In the genomic region with DNA sequence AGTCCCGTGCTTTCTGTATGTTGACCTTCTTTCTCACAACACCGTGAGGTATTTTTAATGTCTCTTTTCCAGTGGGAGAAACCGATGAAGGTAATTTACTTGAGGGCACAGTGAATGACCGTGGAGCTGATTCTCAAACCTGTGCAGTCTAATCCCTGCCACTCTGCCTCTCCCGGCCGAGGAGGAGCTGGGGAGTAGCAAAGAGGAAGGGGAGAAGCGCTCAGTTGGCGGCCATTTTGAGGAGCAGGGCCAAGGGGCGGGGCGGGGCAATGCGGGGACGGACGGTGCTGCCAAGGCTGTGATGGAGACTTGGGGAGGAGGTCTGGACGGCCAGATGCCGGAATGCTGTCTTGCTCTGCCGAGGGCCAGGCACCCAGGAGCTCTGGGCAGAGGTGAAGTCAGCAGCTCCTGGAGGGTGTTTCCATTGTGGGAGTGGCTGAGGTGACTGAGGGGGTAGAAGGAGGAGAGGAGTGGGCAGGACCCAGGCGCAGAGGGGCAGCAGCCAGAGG, we compare ENCODE assay signal across 13 cellular contexts. TPM values are rescaled to one million over a fixed set of nuclear protein-coding genes. Genes with fewer than 3 reads are reported as not detected.
DNase-seq lines count a peak whose midpoint lies in the region; ATAC-seq, FAIRE-seq and TF ChIP-seq lines count a peak whose summit lies in the region.
"Had no signal": no experiment of that assay in that cellular context is flagged by ENCODE, and none has a peak within 500 bp of the region (broad histone marks: within the 10 kb centered on the region; RNA-seq: fewer than 3 reads in every experiment).

No MANE protein-coding gene starts in this region.

- peak; percentile 66 for ATAC-seq in Panc1
- no peak for ATAC-seq in HG03039 (IDR thresholded peaks at IDR 0.05; ENCODE audit: unreplicated experiment)

- BruUV-seq in Panc1 (replicated peaks; lab: Mats Ljungman, UMichigan) (no TSS peak), endothelial cell of umbilical vein (replicated peaks; lab: Mats Ljungman, UMichigan) (no TSS peak)

- in situ Hi-C loops in Panc1 (cut with HindIII; ENCODE audit: low pct_unique_long_range_greater_than_20kb, low sequenced_read_pairs), result no loop called here

- no peak for DNase-seq in activated naive CD4-positive, alpha-beta T cell (lab: John Stamatoyannopoulos, UW)
- DNase-seq in Panc1 (ENCODE audit: low read depth, low spot score) (no peak), endothelial cell of umbilical vein (ENCODE audit: low read depth, low spot score) (no peak), GOT3 (lab: John Stamatoyannopoulos, UW) (no peak), lower leg skin (ENCODE audit: low spot score in 2 of 2) (no peak)
- DNase-seq in CD4-positive, alpha-beta memory T cell, result no peak
- DNase-seq: central memory CD4-positive, alpha-beta T cell; left cardiac atrium; NCI-H187 treated with DMSO at 0.1 percent for 48 hours had no signal

- H3K4me1 Mint-ChIP-seq in activated naive CD4-positive, alpha-beta T cell treated with anti-CD3 and anti-CD28 coated beads, Interleukin-2, amount 50 U/mL, for 24 hours, result peaks cover 9% of the 10 kb centered on the region
- peaks cover 7 to 9% (median 8%) of the 10 kb centered on the region in 4 donors for H3K4me1 Mint-ChIP-seq in CD4-positive, alpha-beta memory T cell

- CTCF ChIA-PET in Panc1 (lab: Charles Lee), result interaction anchor here (0.6 kb wide), 1 partner anchor 186 kb away, joined by 4 read pairs; no protein-coding TSS in a partner anchor
- CTCF ChIA-PET in endothelial cell of umbilical vein (lab: Charles Lee), result interaction anchor here (0.6 to 8.5 kb wide), 6 partner anchors 12 to 136 kb away, joined by 3 to 304 read pairs (median 7); no protein-coding TSS in a partner anchor
- CTCF ChIA-PET in CD4-positive, alpha-beta memory T cell (lab: Charles Lee; ENCODE audit: partially characterized antibody), result interaction anchor here (0.9 to 5.0 kb wide), 5 partner anchors 11 to 186 kb away, joined by 3 to 29 read pairs (median 4); a partner anchor contains a TSS

- H3K27me3 Mint-ChIP-seq in activated naive CD4-positive, alpha-beta T cell treated with anti-CD3 and anti-CD28 coated beads, Interleukin-2, amount 50 U/mL, for 24 hours, result no peaks in the 10 kb centered on the region
- no peaks in the 10 kb centered on the region for H3K27me3 Mint-ChIP-seq in CD4-positive, alpha-beta memory T cell

- H3K4me2 ChIP-seq in endothelial cell of umbilical vein (ENCODE audit: insufficient read depth, low read length), result no peak overlapping the region

- H3K4me3 Mint-ChIP-seq in activated naive CD4-positive, alpha-beta T cell treated with anti-CD3 and anti-CD28 coated beads, Interleukin-2, amount 50 U/mL, for 24 hours, result peak overlapping the region; percentile 58
- no peak overlapping the region for H3K4me3 Mint-ChIP-seq in CD4-positive, alpha-beta memory T cell

- H3K9me3 Mint-ChIP-seq in activated naive CD4-positive, alpha-beta T cell treated with anti-CD3 and anti-CD28 coated beads, Interleukin-2, amount 50 U/mL, for 24 hours, result no peaks in the 10 kb centered on the region
- H3K9me3 Mint-ChIP-seq in CD4-positive, alpha-beta memory T cell, result peaks cover 0 to 4% (median 0%) of the 10 kb centered on the region in 8 donors

- H3K4me3 ChIP-seq in Panc1 (ENCODE audit: low read depth in 2 of 2, low read length in 2 of 2), result peak overlapping the region; percentile 30 to 44
- H3K4me3 ChIP-seq in endothelial cell of umbilical vein (replicated peaks in 1 of 3; ENCODE audit: insufficient read depth in 1 of 3, low read depth in 1 of 3, low read length in 3 of 3), result no peak overlapping the region
- H3K4me3 ChIP-seq in lower leg skin (ENCODE audit: low read depth, poor library complexity, severe bottlenecking), result no peak overlapping the region
- no peak overlapping the region for H3K4me3 ChIP-seq in CD4-positive, alpha-beta memory T cell (ENCODE audit: low read length in 2 of 2)
- H3K4me3 ChIP-seq: ovary had no signal

- H3K27ac Mint-ChIP-seq in activated naive CD4-positive, alpha-beta T cell treated with anti-CD3 and anti-CD28 coated beads, Interleukin-2, amount 50 U/mL, for 24 hours, result no peak overlapping the region
- no peak overlapping the region for H3K27ac Mint-ChIP-seq in CD4-positive, alpha-beta memory T cell

- H3K36me3 Mint-ChIP-seq in activated naive CD4-positive, alpha-beta T cell treated with anti-CD3 and anti-CD28 coated beads, Interleukin-2, amount 50 U/mL, for 24 hours, result no peaks in the 10 kb centered on the region
- H3K36me3 Mint-ChIP-seq in CD4-positive, alpha-beta memory T cell, result no peaks in the 10 kb centered on the region

- intact Hi-C loops in Panc1 (cut with micrococcal nuclease; ENCODE audit: unreplicated experiment), result no loop called here
- intact Hi-C loops in endothelial cell of umbilical vein (cut with micrococcal nuclease), result no loop called here
- intact Hi-C loops in lower leg skin (cut with DNase I; ENCODE audit: low total_unique reads), result no loop called here
- intact Hi-C loops in CD4-positive, alpha-beta memory T cell (cut with micrococcal nuclease), result no loop called here

- TF ChIP-seq CTCF in Panc1 (IDR thresholded peaks at IDR 0.05) (no peak), endothelial cell of umbilical vein (IDR thresholded peaks at IDR 0.05; ENCODE audit: extremely low read depth in 1 of 2, insufficient read depth in 1 of 2, low read depth in 1 of 2, low read length in 2 of 2) (no peak), lower leg skin (IDR thresholded peaks at IDR 0.05) (no peak)

- no peaks in the 10 kb centered on the region for H4K20me1 ChIP-seq in endothelial cell of umbilical vein (replicated peaks; ENCODE audit: control insufficient read depth, extremely low read depth, insufficient read depth, low read length)

- H3K79me2 ChIP-seq in endothelial cell of umbilical vein (ENCODE audit: control insufficient read depth, insufficient read depth, low read length), result no peaks in the 10 kb centered on the region

- no peaks in the 10 kb centered on the region for H3K9me3 ChIP-seq in Panc1 (ENCODE audit: control insufficient read depth, insufficient read depth, low read depth, low read length)
- H3K9me3 ChIP-seq in endothelial cell of umbilical vein (replicated peaks; ENCODE audit: control insufficient read depth, insufficient read depth, low read length), result no peaks in the 10 kb centered on the region
- H3K9me3 ChIP-seq in CD4-positive, alpha-beta memory T cell (ENCODE audit: control insufficient read depth in 1 of 2, low read length in 2 of 2), result no peaks in the 10 kb centered on the region
- H3K9me3 ChIP-seq: ovary, tibial nerve had no signal

- H2AFZ ChIP-seq in endothelial cell of umbilical vein (ENCODE audit: low read depth, low read length), result peak overlapping the region; percentile 9

- POLR2A ChIA-PET in Panc1 (lab: Charles Lee) (no interaction called here), endothelial cell of umbilical vein (lab: Charles Lee) (no interaction called here)
- POLR2A ChIA-PET in CD4-positive, alpha-beta memory T cell (lab: Charles Lee; ENCODE audit: partially characterized antibody), result interaction anchor here (0.5 kb wide), 1 partner anchor 275 kb away, joined by 3 read pairs; no protein-coding TSS in a partner anchor

- H3K4me1 ChIP-seq in Panc1 (ENCODE audit: control insufficient read depth, insufficient read depth, low read length) (peaks cover 8% of the 10 kb centered on the region; the same call in 1 of the 2 replicates), endothelial cell of umbilical vein (ENCODE audit: control insufficient read depth, extremely low read depth, insufficient read depth, low read length) (peaks cover 27% of the 10 kb centered on the region)
- peaks cover 7% of the 10 kb centered on the region for H3K4me1 ChIP-seq in CD4-positive, alpha-beta memory T cell (ENCODE audit: insufficient read depth, low read length)

- H3K9ac ChIP-seq in endothelial cell of umbilical vein (replicated peaks; ENCODE audit: extremely low read depth, insufficient read depth, low read length), result no peak overlapping the region

- TF ChIP-seq POLR2A in endothelial cell of umbilical vein (IDR thresholded peaks at IDR 0.05; ENCODE audit: low read depth, low read length) (no peak), lower leg skin (IDR thresholded peaks at IDR 0.05) (no peak)

- peak overlapping the region; percentile 75 for H3K27ac ChIP-seq in Panc1 (ENCODE audit: low read length)
- no peak overlapping the region for H3K27ac ChIP-seq in endothelial cell of umbilical vein (ENCODE audit: insufficient read depth, low read depth, low read length)
- no peak overlapping the region for H3K27ac ChIP-seq in CD4-positive, alpha-beta memory T cell (ENCODE audit: low read depth, low read length)
- H3K27ac ChIP-seq: tibial nerve had no signal

- WGBS in lower leg skin, 2 donors, result 38 to 41% methylated on average over 17 of the region's 17 CpGs

- no peaks in the 10 kb centered on the region for H3K9me1 ChIP-seq in endothelial cell of umbilical vein (replicated peaks; ENCODE audit: control insufficient read depth, extremely low read depth, insufficient read depth, low read length)

- no peaks in the 10 kb centered on the region for H3K27me3 ChIP-seq in Panc1 (ENCODE audit: control insufficient read depth, insufficient read depth, low read length)
- no peaks in the 10 kb centered on the region for H3K27me3 ChIP-seq in endothelial cell of umbilical vein (ENCODE audit: control insufficient read depth in 2 of 2, insufficient read depth in 2 of 2, low read length in 2 of 2)
- no peaks in the 10 kb centered on the region for H3K27me3 ChIP-seq in CD4-positive, alpha-beta memory T cell (ENCODE audit: insufficient read depth, low read length)
- H3K27me3 ChIP-seq: ovary, tibial nerve had no signal

- FAIRE-seq in endothelial cell of umbilical vein (lab: Jason Lieb, UNC), result no peak

- H3K36me3 ChIP-seq in Panc1 (ENCODE audit: control insufficient read depth, insufficient read depth, low read length) (no peaks in the 10 kb centered on the region), endothelial cell of umbilical vein (ENCODE audit: control insufficient read depth in 2 of 2, extremely low read depth in 1 of 2, insufficient read depth in 2 of 2, low read length in 2 of 2) (no peaks in the 10 kb centered on the region)
- no peaks in the 10 kb centered on the region for H3K36me3 ChIP-seq in CD4-positive, alpha-beta memory T cell (ENCODE audit: insufficient read depth, low read length)
- H3K36me3 ChIP-seq: ovary had no signal

- dilution Hi-C loops in endothelial cell of umbilical vein (cut with MboI; ENCODE audit: extremely low pct_ligation_motif_present, low sequenced_read_pairs), result no loop called here

RNA-seq across cellular contexts. Expression of a gene that starts 12.4 kb away (rescaled TPM):
- total RNA-seq in Panc1 (2021; ENCODE audit: unreplicated experiment) (54.6 TPM), endothelial cell of umbilical vein (72.3 and 87.8 TPM in 2 replicates), lower leg skin (100 to 1,000 TPM in 1 of 4 donors, 10 to 100 TPM in 3; 57.2 to 116 (median 72.0) TPM)
- polyA plus RNA-seq in Panc1 (2012; ENCODE audit: insufficient read length), result 69.7 TPM
- polyA plus RNA-seq in endothelial cell of umbilical vein, result 85.3 and 102 TPM in 2 replicates
- polyA plus RNA-seq in endothelial cell of umbilical vein (2011; cell fraction: cytosol; rRNA removed), result 54.0 and 75.8 TPM in 2 replicates
- 90.5 and 108 TPM in 2 replicates for polyA plus RNA-seq in endothelial cell of umbilical vein (2011; cell fraction: nucleus; rRNA removed)
- 49.6 and 51.8 TPM in 2 replicates for polyA plus RNA-seq in endothelial cell of umbilical vein (2012)
- 57.1 and 60.4 TPM in 2 replicates for polyA minus RNA-seq in endothelial cell of umbilical vein
- 35.1 TPM for polyA minus RNA-seq in endothelial cell of umbilical vein (2011; cell fraction: cytosol; rRNA and poly(A)+ RNA removed)
- polyA minus RNA-seq in endothelial cell of umbilical vein (2011; cell fraction: nucleus; rRNA and poly(A)+ RNA removed), result 35.5 and 40.5 TPM in 2 replicates
- total RNA-seq in CD4-positive, alpha-beta memory T cell, result 10 to 100 TPM; 84.1 to 94.9 TPM
- polyA plus RNA-seq in CD4-positive, alpha-beta memory T cell, result 10 to 100 TPM in 1 of 2 donors, 1 to 10 TPM in 1; 3.4 to 11.6 TPM

Comparison
In these comparisons a context has a peak if more than half of its experiments do, and no peak if none do; other contexts are left out.
1. H3K4me3 ChIP-seq: peak in Panc1 (2 of 2); none in endothelial cell of umbilical vein (0 of 3), lower leg skin (single experiment) and CD4-positive, alpha-beta memory T cell (0 of 2).